ENCODE assay signal across 8 cellular contexts in the genomic region with DNA sequence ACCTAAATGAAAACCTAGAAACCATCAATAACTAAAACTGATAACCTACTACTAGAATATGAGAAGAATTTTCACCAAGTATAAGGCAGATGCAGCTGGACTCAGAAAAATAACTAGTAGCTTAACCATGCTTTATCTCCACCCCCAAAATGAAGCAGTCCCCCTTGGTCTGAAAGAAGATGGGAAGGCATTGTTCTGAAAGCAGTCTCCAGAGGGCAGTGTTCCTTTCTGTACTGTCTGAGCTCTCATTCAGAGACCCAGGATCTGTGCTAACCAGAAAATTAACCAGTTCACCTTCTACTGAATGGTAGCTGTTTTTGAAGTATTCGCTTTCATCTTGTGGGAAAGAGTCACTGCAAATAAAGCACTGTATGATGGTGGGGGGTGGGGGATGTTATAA.
DNase-seq lines count a peak whose midpoint lies in the region; ATAC-seq and TF ChIP-seq lines count a peak whose summit lies in the region.

No MANE protein-coding gene starts in this region.

- peak; percentile 55 for DNase-seq in GM03348 (ENCODE audit: low spot score)
- peak; percentile 57 for DNase-seq in left kidney (ENCODE audit: low read depth, low spot score)
- DNase-seq in amygdala (lab: John Stamatoyannopoulos, UW) = no peak
- DNase-seq in stimulated activated CD4-positive, alpha-beta T cell treated with anti-CD3 and anti-CD28 coated beads, Interleukin-1b, Interleukin-23, amount 100 ng/mL, for 48 hours = no peak
- no peak for DNase-seq in NCI-H526 treated with DMSO at 0.1 percent for 48 hours (lab: John Stamatoyannopoulos, UW)

- no peak for ATAC-seq in GM19455 (IDR thresholded peaks at IDR 0.05; ENCODE audit: unreplicated experiment)

- TF ChIP-seq CTCF in LNCAP (IDR thresholded peaks at IDR 0.05) (peak; percentile 64), WI38 (IDR thresholded peaks at IDR 0.05; ENCODE audit: low read depth, low read length) (peak; percentile 57)

- no peak overlapping the region for H3K4me3 ChIP-seq in WI38 (ENCODE audit: low read depth, low read length)

Comparison
In these comparisons a context has a peak if more than half of its experiments do, and no peak if none do; other contexts are left out.
1. DNase-seq: peak in GM03348 (single experiment) and left kidney (single experiment); none in amygdala (0 of 56), stimulated activated CD4-positive, alpha-beta T cell treated with anti-CD3 and anti-CD28 coated beads, Interleukin-1b, Interleukin-23, amount 100 ng/mL, for 48 hours (single experiment) and NCI-H526 treated with DMSO at 0.1 percent for 48 hours (single experiment).